14 cellular contexts compared by ENCODE assay signal in genomic region chr17:59292174-59292523, GRCh38.
"Had no signal": no experiment of that assay in that cellular context is flagged by ENCODE, and none has a peak within 500 bp of the region (broad histone marks: within the 10 kb centered on the region; RNA-seq: fewer than 3 reads in every experiment).

No MANE protein-coding gene starts in this region.

- H3K9me3 ChIP-seq: heart left ventricle, ovary had no signal

- H3K27me3 ChIP-seq: heart left ventricle, ovary had no signal

- H3K27ac ChIP-seq: epithelial cell of prostate, heart left ventricle, ovary had no signal

- DNase-seq: activated CD4-positive, CD25-positive, alpha-beta regulatory T cell treated with anti-CD3 and anti-CD28 coated beads, Interleukin-2, amount 50 U/mL, for 72 hours; activated naive CD4-positive, alpha-beta T cell; activated naive CD8-positive, alpha-beta T cell treated with anti-CD3 and anti-CD28 coated beads, Interleukin-2, amount 10 ng/mL, durations not matched to agents 7 days and 5 days; cerebellar nuclear complex; effector memory CD4-positive, alpha-beta T cell; heart left ventricle; left colon; midbrain; ovary; stimulated activated CD4-positive, alpha-beta T cell treated with anti-CD3 and anti-CD28 coated beads, Interleukin-2, amount 100 ng/mL, for 48 hours; T-helper 9 cell had no signal

- H3K36me3 ChIP-seq: heart left ventricle, ovary had no signal

- H3K4me3 ChIP-seq: heart left ventricle, lung, ovary had no signal

- ATAC-seq: heart left ventricle; stimulated activated memory B cell treated with anti-CD40 and anti-IgM and Interleukin-4, amounts not matched to agents 10 μg/mL and 1 μg/mL and 100 μg/mL, for 72 hours had no signal
